Comparison of ENCODE assay signal across 18 cellular contexts in the genomic region with DNA sequence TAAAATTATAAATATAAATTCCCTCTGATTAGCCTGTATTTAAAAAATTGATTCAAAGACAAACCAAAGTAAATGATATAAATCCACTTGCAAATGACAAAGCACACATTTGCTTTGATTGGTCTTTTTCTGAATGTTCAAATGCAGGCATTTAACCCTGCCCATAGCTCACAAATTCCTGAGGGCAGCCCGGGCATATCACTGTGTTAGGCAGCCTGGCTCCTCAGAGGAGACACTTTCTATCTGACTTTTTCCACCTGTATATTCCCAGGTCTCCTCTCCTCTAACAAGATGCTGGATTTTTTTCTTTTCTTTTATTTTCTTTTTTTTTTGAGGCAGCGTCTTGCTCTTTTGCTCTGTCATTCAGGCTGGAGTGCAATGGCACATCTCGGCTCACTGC. TPM values are rescaled to one million over a fixed set of nuclear protein-coding genes. Genes with fewer than 3 reads are reported as not detected.
DNase-seq lines count a peak whose midpoint lies in the region; ATAC-seq and TF ChIP-seq lines count a peak whose summit lies in the region.
"Had no signal": no experiment of that assay in that cellular context is flagged by ENCODE, and none has a peak within 500 bp of the region (broad histone marks: within the 10 kb centered on the region; RNA-seq: fewer than 3 reads in every experiment).

No MANE protein-coding gene starts in this region.

- intact Hi-C loops in ascending aorta (cut with DNase I) = no loop called here

- no peak overlapping the region for H3K27ac ChIP-seq in ascending aorta
- H3K27ac ChIP-seq: 22Rv1; A549; BLaER1 treated with 17β-estradiol and CSF1 and Interleukin-3, amounts not matched to agents 10 nM and 100 nM; C4-2B had no signal

- CTCF ChIA-PET in WTC11 (lab: Charles Lee) = no interaction called here

- H3K27ac Mint-ChIP-seq in WTC11 = no peak overlapping the region
- H3K27ac Mint-ChIP-seq in nephron progenitor cell = peak overlapping the region; percentile 48
- H3K27ac Mint-ChIP-seq: B cell; CD4-positive, alpha-beta T cell; CD8-positive, alpha-beta T cell had no signal

- peak overlapping the region; percentile 27; the same call in 1 of the 2 replicates for H3K9ac ChIP-seq in ES-I3 (ENCODE audit: low read depth, low read length)
- H3K9ac ChIP-seq: BLaER1 treated with 17β-estradiol and CSF1 and Interleukin-3, amounts not matched to agents 10 nM and 100 nM had no signal

- no peaks in the 10 kb centered on the region for H3K27me3 Mint-ChIP-seq in WTC11 (ENCODE audit: low read depth)
- no peaks in the 10 kb centered on the region for H3K27me3 Mint-ChIP-seq in nephron progenitor cell (ENCODE audit: low read depth, poor library complexity)

- POLR2A ChIA-PET in WTC11 (lab: Charles Lee) = no interaction called here

- H3K36me3 Mint-ChIP-seq in WTC11 (no peaks in the 10 kb centered on the region), nephron progenitor cell (ENCODE audit: low read depth) (no peaks in the 10 kb centered on the region)
- H3K36me3 Mint-ChIP-seq: CD8-positive, alpha-beta T cell had no signal

- H3K4me1 Mint-ChIP-seq in WTC11 (peaks cover 15% of the 10 kb centered on the region), nephron progenitor cell (no peaks in the 10 kb centered on the region)
- H3K4me1 Mint-ChIP-seq: B cell had no signal

- H3K4me3 ChIP-seq in ascending aorta = no peak overlapping the region
- H3K4me3 ChIP-seq: A549; BLaER1 treated with 17β-estradiol and CSF1 and Interleukin-3, amounts not matched to agents 10 nM and 100 nM; GM12878 had no signal

- no peak for DNase-seq in WTC11 (ENCODE audit: low spot score)
- DNase-seq in nephron progenitor cell = no peak
- no peak for DNase-seq in ascending aorta (ENCODE audit: low spot score in 2 of 2)
- DNase-seq in retina = no peak
- DNase-seq: AML-193; Caco-2; Calu3; CD4-positive, alpha-beta T cell; CD8-positive, alpha-beta T cell; DMS79 treated with DMSO at 0.1 percent for 48 hours; GDM1 had no signal

- H3K9me3 ChIP-seq in ES-I3 (ENCODE audit: control insufficient read depth, insufficient read depth, low read length) = no peaks in the 10 kb centered on the region
- H3K9me3 ChIP-seq in ascending aorta = no peaks in the 10 kb centered on the region
- H3K9me3 ChIP-seq: A549, Caco-2 had no signal

- ATAC-seq in WTC11 = peak; percentile 63
- ATAC-seq: A549; CD8-positive, alpha-beta T cell; GM12878 had no signal

- H3K36me3 ChIP-seq in ES-I3 (ENCODE audit: insufficient read depth, low read length) (no peaks in the 10 kb centered on the region), ascending aorta (no peaks in the 10 kb centered on the region)
- H3K36me3 ChIP-seq: BLaER1 treated with 17β-estradiol and CSF1 and Interleukin-3, amounts not matched to agents 10 nM and 100 nM had no signal

- TF ChIP-seq CTCF in WTC11 (IDR thresholded peaks at IDR 0.05) (no peak), nephron progenitor cell (IDR thresholded peaks at IDR 0.05) (no peak), ascending aorta (IDR thresholded peaks at IDR 0.05) (no peak)

- H3K4me1 ChIP-seq in ES-I3 (ENCODE audit: insufficient read depth, low read length) (peaks cover 3% of the 10 kb centered on the region), ascending aorta (no peaks in the 10 kb centered on the region)
- H3K4me1 ChIP-seq: A549; BLaER1 treated with 17β-estradiol and CSF1 and Interleukin-3, amounts not matched to agents 10 nM and 100 nM; Caco-2 had no signal

- H3K27me3 ChIP-seq in ascending aorta = no peaks in the 10 kb centered on the region

- H3K9me3 Mint-ChIP-seq in WTC11 (peaks cover 6% of the 10 kb centered on the region), nephron progenitor cell (no peaks in the 10 kb centered on the region)
- H3K9me3 Mint-ChIP-seq: CD4-positive, alpha-beta T cell; CD8-positive, alpha-beta T cell had no signal

- H3K4me3 Mint-ChIP-seq in WTC11 (no peak overlapping the region), nephron progenitor cell (no peak overlapping the region)
- H3K4me3 Mint-ChIP-seq: B cell; CD4-positive, alpha-beta T cell; CD8-positive, alpha-beta T cell had no signal

TF ChIP-seq in WTC11, 78 proteins besides CTCF, POLR2A, EP300 and RAD21:
- TF ChIP-seq, protein P1, sequence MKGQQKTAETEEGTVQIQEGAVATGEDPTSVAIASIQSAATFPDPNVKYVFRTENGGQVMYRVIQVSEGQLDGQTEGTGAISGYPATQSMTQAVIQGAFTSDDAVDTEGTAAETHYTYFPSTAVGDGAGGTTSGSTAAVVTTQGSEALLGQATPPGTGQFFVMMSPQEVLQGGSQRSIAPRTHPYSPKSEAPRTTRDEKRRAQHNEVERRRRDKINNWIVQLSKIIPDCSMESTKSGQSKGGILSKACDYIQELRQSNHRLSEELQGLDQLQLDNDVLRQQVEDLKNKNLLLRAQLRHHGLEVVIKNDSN (CRISPR knock-in tag; IDR thresholded peaks at IDR 0.05) = no peak
- TF ChIP-seq ZBTB21 (CRISPR knock-in tag; IDR thresholded peaks at IDR 0.05; ENCODE audit: borderline replicate concordance) = no peak
TF ChIP-seq in WTC11: peak in this region for 0.

RNA-seq across cellular contexts. Expression of a gene that starts 50.1 kb away (rescaled TPM):
- total RNA-seq in WTC11 (2021) (36.8 to 38.0 TPM (median 36.8 TPM) in 3 replicates), ascending aorta (15.0 TPM)

RNA-seq across cellular contexts. Expression of a gene that starts 56.3 kb away (rescaled TPM):
- 13.7 to 17.7 TPM (median 15.3 TPM) in 3 replicates for total RNA-seq in WTC11 (2021)
- 47.8 TPM for total RNA-seq in ascending aorta
